ENCODE assay signal across 8 cellular contexts in the genomic region with DNA sequence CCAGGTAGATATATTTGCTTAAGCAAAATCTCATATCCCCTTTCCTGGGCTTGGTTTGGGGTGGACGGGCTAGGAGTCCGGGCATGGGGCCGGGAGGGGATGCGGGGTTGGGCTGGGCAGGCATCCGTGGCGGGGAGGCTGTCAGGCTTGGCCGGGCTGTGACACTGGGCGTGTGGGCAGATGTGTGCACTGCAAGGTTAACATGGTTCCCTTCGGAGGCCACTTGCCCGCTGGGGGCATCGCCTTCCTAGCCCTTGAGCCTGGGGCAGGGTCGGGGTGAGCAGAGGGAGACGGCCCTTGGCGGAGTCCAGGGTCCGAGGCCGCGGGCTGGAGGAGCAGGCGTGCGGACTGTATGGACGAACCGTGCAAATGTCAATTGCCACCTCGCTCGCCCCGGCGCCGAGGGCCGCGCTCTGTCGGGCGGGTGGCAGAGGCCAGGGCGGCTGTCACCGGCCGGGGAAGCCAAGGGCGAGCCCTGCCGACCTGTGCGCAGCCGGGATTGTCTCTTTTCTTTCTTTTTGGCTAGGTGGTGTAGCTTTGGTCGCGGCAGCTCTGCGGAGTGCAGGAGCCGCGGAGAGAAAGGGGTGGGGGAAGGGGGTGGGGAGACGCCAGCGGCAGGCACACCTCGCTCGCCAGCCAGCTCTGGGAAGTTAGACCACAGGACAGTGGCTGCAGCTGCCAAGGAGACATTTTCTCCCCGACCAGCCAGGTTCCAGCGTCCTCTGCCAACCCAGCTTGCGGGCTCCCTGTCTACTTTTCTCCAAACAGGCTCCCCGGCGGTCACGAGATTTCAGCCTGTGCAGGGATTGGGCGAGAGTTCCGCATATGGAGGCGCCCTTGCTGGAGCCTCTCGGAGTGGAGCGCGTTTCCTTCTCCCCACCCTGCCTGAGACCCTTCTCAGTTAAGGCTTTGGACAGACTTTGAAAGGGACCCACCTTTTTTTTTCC. TPM values are rescaled to one million over a fixed set of nuclear protein-coding genes. Genes with fewer than 3 reads are reported as not detected.
DNase-seq lines count a peak whose midpoint lies in the region; ATAC-seq and TF ChIP-seq lines count a peak whose summit lies in the region.

No MANE protein-coding gene starts in this region.

- ATAC-seq in GM21723 (IDR thresholded peaks at IDR 0.05; ENCODE audit: unreplicated experiment) = peak; percentile 44

- H3K27ac ChIP-seq in DOHH2 (ENCODE audit: low read depth, low read length) (peak overlapping the region; percentile 97), KOPT-K1 (ENCODE audit: low read depth, low read length, poor library complexity, severe bottlenecking) (peak overlapping the region; percentile 93), stomach (peak overlapping the region; percentile 93 to 99 (median 97))

- H3K36me3 Mint-ChIP-seq in neural crest cell (ENCODE audit: low read depth) = peaks cover 9% of the 10 kb centered on the region

- H3K4me1 ChIP-seq in DOHH2 (ENCODE audit: control insufficient read depth, low read length) (peaks cover 18% of the 10 kb centered on the region), stomach (peaks cover 15 to 45% (median 29%) of the 10 kb centered on the region in 4 donors)

- TF ChIP-seq POLR2A in stomach (IDR thresholded peaks at IDR 0.05) = no peak

- H3K36me3 ChIP-seq in DOHH2 (ENCODE audit: control insufficient read depth, low read length) (peaks cover 32% of the 10 kb centered on the region), KOPT-K1 (ENCODE audit: insufficient read depth, low read length) (peaks cover 5% of the 10 kb centered on the region; the same call in 1 of the 2 replicates), stomach (peaks cover 0 to 8% (median 1%) of the 10 kb centered on the region in 4 donors)

- H3K79me2 ChIP-seq in DOHH2 (ENCODE audit: control insufficient read depth, low read length) = peaks cover 61% of the 10 kb centered on the region

- H3K4me3 Mint-ChIP-seq in neural crest cell = peak overlapping the region; percentile 93

- peak overlapping the region; percentile 74 for H3K4me2 ChIP-seq in DOHH2 (ENCODE audit: low read length)

- intact Hi-C loops in stomach (cut with DNase I; ENCODE audit: low total_unique reads) = no loop called here

- H3K27ac Mint-ChIP-seq in neural crest cell (ENCODE audit: unreplicated experiment) = peak overlapping the region; percentile 62

- TF ChIP-seq EP300 in stomach (IDR thresholded peaks at IDR 0.05) = no peak

- H3F3A ChIP-seq in DOHH2 (ENCODE audit: control insufficient read depth, insufficient read depth) = peaks cover 9% of the 10 kb centered on the region; the same call in 1 of the 2 replicates

- TF ChIP-seq CTCF in DOHH2 (IDR thresholded peaks at IDR 0.05; ENCODE audit: low read depth, low read length, poor library complexity, severe bottlenecking) (peak; percentile 16), fibroblast of villous mesenchyme (IDR thresholded peaks at IDR 0.05; ENCODE audit: insufficient read depth, low read depth, low read length) (no peak), neural crest cell (conservative IDR thresholded peaks at IDR 0.05) (no peak), stomach (IDR thresholded peaks at IDR 0.05) (no peak)

- no peaks in the 10 kb centered on the region for H3K9me3 Mint-ChIP-seq in neural crest cell

- H3K27me3 Mint-ChIP-seq in neural crest cell (ENCODE audit: low read depth) = no peaks in the 10 kb centered on the region

- 0 to 1% (median 0%) methylated on average over 22 to 58 of the region's 58 CpGs for WGBS in stomach, 5 donors

- H4K20me1 ChIP-seq in DOHH2 (ENCODE audit: control insufficient read depth, insufficient read depth, low read depth, low read length) = 0 out of 2 replicates have a peak, but pooled peaks cover 3% of the 10 kb centered on the region

- no peaks in the 10 kb centered on the region for H3K9me2 ChIP-seq in DOHH2 (replicated peaks; ENCODE audit: control insufficient read depth, low read length)

- H3K4me1 Mint-ChIP-seq in neural crest cell = peaks cover 34% of the 10 kb centered on the region

- H3K27me3 ChIP-seq in DOHH2 (ENCODE audit: control insufficient read depth, low read length) (no peaks in the 10 kb centered on the region), stomach (no peaks in the 10 kb centered on the region)

- peak overlapping the region; percentile 86 for H3K4me3 ChIP-seq in DOHH2 (ENCODE audit: low read length)
- peak overlapping the region; percentile 95 for H3K4me3 ChIP-seq in fibroblast of villous mesenchyme (ENCODE audit: low read depth, low read length)
- H3K4me3 ChIP-seq in stomach = peak overlapping the region; percentile 64 to 96 (median 92)

- peak; percentile 34 for DNase-seq in SHP77 treated with DMSO at 0.1 percent for 48 hours (lab: John Stamatoyannopoulos, UW)
- DNase-seq in activated gamma-delta T cell (lab: John Stamatoyannopoulos, UW) = peak; percentile 25
- peak; percentile 74 for DNase-seq in fibroblast of villous mesenchyme (ENCODE audit: low read depth)
- DNase-seq in neural crest cell (ENCODE audit: low read depth, low spot score) = peak; percentile 71
- DNase-seq in stomach = peak; percentile 89

- no peaks in the 10 kb centered on the region for H3K9me3 ChIP-seq in DOHH2 (ENCODE audit: control insufficient read depth, insufficient read depth, low read length)
- H3K9me3 ChIP-seq in KOPT-K1 (ENCODE audit: insufficient read depth, low read length, poor library complexity, severe bottlenecking) = no peaks in the 10 kb centered on the region
- no peaks in the 10 kb centered on the region for H3K9me3 ChIP-seq in stomach

RNA-seq across cellular contexts. Expression of a gene that starts 1.3 kb away (rescaled TPM):
- total RNA-seq in fibroblast of villous mesenchyme = 32.0 and 48.6 TPM in 2 replicates
- 51.6 and 52.4 TPM in 2 replicates for total RNA-seq in neural crest cell
- 100 to 1,000 TPM in 1 of 5 donors, 10 to 100 TPM in 4; 17.9 to 128 (median 81.3) TPM for total RNA-seq in stomach
- 10 to 100 TPM; 11.1 to 22.2 (median 15.0) TPM for polyA plus RNA-seq in stomach

Comparison
In these comparisons a context has a peak if more than half of its experiments do, and no peak if none do; other contexts are left out.
1. Peak in every context shown above with its lines: DNase-seq, ATAC-seq, H3K4me3 ChIP-seq and H3K27ac ChIP-seq.
2. DNase-seq: peak in every context shown above with its lines; median percentile 89 in stomach; 74 in fibroblast of villous mesenchyme; 71 in neural crest cell; 34 in SHP77 treated with DMSO at 0.1 percent for 48 hours; 25 in activated gamma-delta T cell.